Comparison of ENCODE assay signal across 7 cellular contexts in the genomic region with DNA sequence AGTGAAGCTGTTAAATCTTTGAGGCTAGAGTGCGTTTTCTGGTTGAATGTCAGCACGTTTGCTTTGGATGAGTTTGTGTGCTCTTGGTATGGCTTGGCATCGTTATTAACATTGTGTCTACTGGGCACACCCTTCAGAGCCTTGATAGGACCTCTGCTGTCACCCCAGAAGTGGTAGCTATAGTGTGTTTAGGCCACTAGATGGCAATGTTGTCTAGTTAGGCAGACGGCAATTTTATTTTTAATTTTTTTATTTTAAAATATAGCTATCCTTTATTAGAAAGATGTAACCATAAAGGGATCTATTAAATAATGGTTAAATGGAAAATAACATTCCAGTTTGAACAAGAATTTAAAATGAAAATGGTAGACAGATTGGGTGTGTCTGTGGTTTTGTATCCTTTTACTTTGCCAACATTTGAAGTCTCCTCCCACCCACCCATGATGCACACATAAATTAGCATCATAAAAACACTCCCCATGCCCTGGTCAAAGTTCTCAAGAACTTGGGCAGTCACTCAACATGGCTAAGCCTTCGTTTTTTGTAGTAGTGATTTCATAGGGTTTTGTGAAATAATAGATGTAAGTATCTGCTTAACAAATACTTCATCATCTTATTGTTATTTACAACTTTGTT.
DNase-seq lines count a peak whose midpoint lies in the region; ATAC-seq and TF ChIP-seq lines count a peak whose summit lies in the region.

No MANE protein-coding gene starts in this region.

- H3K9me3 ChIP-seq in right atrium auricular region: no peaks in the 10 kb centered on the region
- H3K9me3 ChIP-seq in tibial nerve: peaks cover 0 to 3% (median 1%) of the 10 kb centered on the region in 4 donors

- TF ChIP-seq CTCF in right atrium auricular region (IDR thresholded peaks at IDR 0.05) (peak; percentile 32 to 75), tibial nerve (IDR thresholded peaks at IDR 0.05) (peak in 4 of 5 experiments; percentile 11 to 54 (median 44))

- no peak overlapping the region for H3K27ac ChIP-seq in right atrium auricular region
- H3K27ac ChIP-seq in tibial nerve: no peak overlapping the region

- 22 to 25% methylated on average over 5 of the region's 5 CpGs for WGBS in tibial nerve, 2 donors

- TF ChIP-seq EP300 in tibial nerve (IDR thresholded peaks at IDR 0.05): no peak

- H3K27me3 ChIP-seq in right atrium auricular region: no peaks in the 10 kb centered on the region
- H3K27me3 ChIP-seq in tibial nerve: no peaks in the 10 kb centered on the region

- no peaks in the 10 kb centered on the region for H3K4me1 ChIP-seq in right atrium auricular region
- peaks cover 0 to 12% (median 0%) of the 10 kb centered on the region in 4 donors for H3K4me1 ChIP-seq in tibial nerve

- H3K36me3 ChIP-seq in right atrium auricular region (no peaks in the 10 kb centered on the region), tibial nerve (no peaks in the 10 kb centered on the region)

- peak; percentile 55 for ATAC-seq in GM19328 (IDR thresholded peaks at IDR 0.05; ENCODE audit: unreplicated experiment)
- ATAC-seq in HG03342 (IDR thresholded peaks at IDR 0.05; ENCODE audit: unreplicated experiment): peak; percentile 87

- H3K4me3 ChIP-seq in right atrium auricular region (no peak overlapping the region), tibial nerve (no peak overlapping the region)

- DNase-seq in EL (peak; percentile 6), SW 1271 (lab: John Stamatoyannopoulos, UW) (peak; percentile 9 to 46), right atrium auricular region (ENCODE audit: low spot score) (no peak), tibial nerve (ENCODE audit: low spot score in 2 of 2) (no peak), medulla oblongata (ENCODE audit: extremely low spot score) (no peak)

- TF ChIP-seq POLR2A in tibial nerve (IDR thresholded peaks at IDR 0.05): no peak

Comparison
In these comparisons a context has a peak if more than half of its experiments do, and no peak if none do; other contexts are left out.
1. DNase-seq: peak in EL (single experiment) and SW 1271 (2 of 2); none in right atrium auricular region (single experiment), tibial nerve (0 of 2) and medulla oblongata (single experiment).